Comparison of ENCODE assay signal across 9 cellular contexts in genomic region chr3:45677045-45677436, GRCh38. TPM values are rescaled to one million over a fixed set of nuclear protein-coding genes. Genes with fewer than 3 reads are reported as not detected.
DNase-seq lines count a peak whose midpoint lies in the region; ATAC-seq and TF ChIP-seq lines count a peak whose summit lies in the region.
"Had no signal": no experiment of that assay in that cellular context is flagged by ENCODE, and none has a peak within 500 bp of the region (broad histone marks: within the 10 kb centered on the region; RNA-seq: fewer than 3 reads in every experiment).

No MANE protein-coding gene starts in this region.

- peak overlapping the region; percentile 59 for H3K4me3 Mint-ChIP-seq in activated T-cell treated with anti-CD3 and anti-CD28 coated beads, Interleukin-2, amount 50 U/mL, for 24 hours

- no peak overlapping the region for H3K4me3 ChIP-seq in fibroblast of pulmonary artery (replicated peaks; ENCODE audit: low read depth, low read length)
- H3K4me3 ChIP-seq: SJSA1 had no signal

- peaks cover 80% of the 10 kb centered on the region for H3K36me3 Mint-ChIP-seq in activated T-cell treated with anti-CD3 and anti-CD28 coated beads, Interleukin-2, amount 50 U/mL, for 24 hours (ENCODE audit: low read depth)

- no peak for TF ChIP-seq CTCF in fibroblast of pulmonary artery (IDR thresholded peaks at IDR 0.05; ENCODE audit: low read length, missing control alignments)

- ATAC-seq in sciatic nerve = peak; percentile 81

- intact Hi-C loops in sciatic nerve (cut with DNase I) = no loop called here

- DNase-seq in LHCN-M2 (ENCODE audit: low read depth) (peak; percentile 89), fibroblast of pulmonary artery (ENCODE audit: low read depth) (peak; percentile 84), sciatic nerve (ENCODE audit: low spot score) (no peak), NCI-H1694 (lab: John Stamatoyannopoulos, UW) (no peak), SW 1271 (lab: John Stamatoyannopoulos, UW) (no peak), NCI-H2107 treated with DMSO at 0.1 percent for 48 hours (lab: John Stamatoyannopoulos, UW; ENCODE audit: unreplicated experiment) (no peak), RPMI8226 (no peak)
- DNase-seq in activated T-cell treated with anti-CD3 and anti-CD28 coated beads, Interleukin-2, amount 50 U/mL, for 24 hours = peak; percentile 74

- peak overlapping the region; percentile 97 for H3K27ac Mint-ChIP-seq in activated T-cell treated with anti-CD3 and anti-CD28 coated beads, Interleukin-2, amount 50 U/mL, for 24 hours

- H3K9me3 Mint-ChIP-seq in activated T-cell treated with anti-CD3 and anti-CD28 coated beads, Interleukin-2, amount 50 U/mL, for 24 hours = no peaks in the 10 kb centered on the region

- peaks cover 25% of the 10 kb centered on the region for H3K4me1 Mint-ChIP-seq in activated T-cell treated with anti-CD3 and anti-CD28 coated beads, Interleukin-2, amount 50 U/mL, for 24 hours (ENCODE audit: low read depth)

- no peaks in the 10 kb centered on the region for H3K27me3 Mint-ChIP-seq in activated T-cell treated with anti-CD3 and anti-CD28 coated beads, Interleukin-2, amount 50 U/mL, for 24 hours

RNA-seq across cellular contexts. Expression of gene SACM1L, which starts 12.2 kb away (rescaled TPM):
- total RNA-seq in LHCN-M2 (2014; rRNA removed) (64.5 and 71.3 TPM in 2 replicates), sciatic nerve (66.0 TPM)
- 17.1 TPM for polyA plus RNA-seq in LHCN-M2 (2012)

Comparison
In these comparisons a context has a peak if more than half of its experiments do, and no peak if none do; other contexts are left out.
1. DNase-seq: peak in LHCN-M2 (single experiment), activated T-cell treated with anti-CD3 and anti-CD28 coated beads, Interleukin-2, amount 50 U/mL, for 24 hours (single experiment) and fibroblast of pulmonary artery (single experiment); none in sciatic nerve (single experiment), NCI-H1694 (single experiment), SW 1271 (0 of 2), NCI-H2107 treated with DMSO at 0.1 percent for 48 hours (single experiment) and RPMI8226 (single experiment).